ENCODE assay signal across 10 cellular contexts in genomic region chr9:31394040-31394473, GRCh38.
DNase-seq lines count a peak whose midpoint lies in the region; ATAC-seq and TF ChIP-seq lines count a peak whose summit lies in the region.
"Had no signal": no experiment of that assay in that cellular context is flagged by ENCODE, and none has a peak within 500 bp of the region (broad histone marks: within the 10 kb centered on the region; RNA-seq: fewer than 3 reads in every experiment).

No MANE protein-coding gene starts in this region.

- TF ChIP-seq POLR2A in testis (IDR thresholded peaks at IDR 0.05): no peak

- H3K79me1 ChIP-seq in mesenchymal stem cell (replicated peaks; ENCODE audit: low read length, poor library complexity, severe bottlenecking): no peaks in the 10 kb centered on the region

- no peaks in the 10 kb centered on the region for H3K36me3 Mint-ChIP-seq in effector memory CD8-positive, alpha-beta T cell (ENCODE audit: insufficient read depth)
- H3K36me3 Mint-ChIP-seq: activated naive CD4-positive, alpha-beta T cell treated with anti-CD3 and anti-CD28 coated beads, Interleukin-2, amount 50 U/mL, for 24 hours had no signal

- H4K8ac ChIP-seq in mesenchymal stem cell (ENCODE audit: low read length): no peak overlapping the region

- H3K4me2 ChIP-seq in OCI-LY3 (ENCODE audit: low read length) (peak overlapping the region; percentile 48), mesenchymal stem cell (ENCODE audit: low read length, poor library complexity, severe bottlenecking) (no peak overlapping the region)

- H3K27ac ChIP-seq in OCI-LY3 (ENCODE audit: low read length) (peak overlapping the region; percentile 80), mesenchymal stem cell (ENCODE audit: low read length, poor library complexity, severe bottlenecking) (no peak overlapping the region), testis (no peak overlapping the region)

- no peak overlapping the region for H2BK120ac ChIP-seq in mesenchymal stem cell (ENCODE audit: low read depth, low read length)

- H3K9ac ChIP-seq in OCI-LY3 (ENCODE audit: low read length) (peak overlapping the region; percentile 22), mesenchymal stem cell (ENCODE audit: low read length) (no peak overlapping the region)

- peaks cover 54% of the 10 kb centered on the region for H3K4me1 ChIP-seq in OCI-LY3 (ENCODE audit: low read length)
- H3K4me1 ChIP-seq in mesenchymal stem cell (ENCODE audit: control insufficient read depth, insufficient read depth, low read depth, low read length): no peaks in the 10 kb centered on the region
- no peaks in the 10 kb centered on the region for H3K4me1 ChIP-seq in testis

- H3K9me3 Mint-ChIP-seq in effector memory CD8-positive, alpha-beta T cell: no peaks in the 10 kb centered on the region

- no peak overlapping the region for H3K4ac ChIP-seq in mesenchymal stem cell (ENCODE audit: low read depth in 1 of 2, low read length in 2 of 2)

- H2BK12ac ChIP-seq in mesenchymal stem cell (ENCODE audit: low read length in 2 of 2): no peak overlapping the region

- H2AFZ ChIP-seq in OCI-LY3 (ENCODE audit: low read depth, low read length): no peak overlapping the region
- H2AFZ ChIP-seq in mesenchymal stem cell (ENCODE audit: low read depth, low read length): no peak overlapping the region

- H3K79me2 ChIP-seq in OCI-LY3 (ENCODE audit: low read length): no peaks in the 10 kb centered on the region

- H3K4me3 Mint-ChIP-seq in effector memory CD8-positive, alpha-beta T cell: no peak overlapping the region
- H3K4me3 Mint-ChIP-seq: activated naive CD4-positive, alpha-beta T cell treated with anti-CD3 and anti-CD28 coated beads, Interleukin-2, amount 50 U/mL, for 24 hours had no signal

- H3K18ac ChIP-seq in mesenchymal stem cell (ENCODE audit: low read depth in 1 of 2, low read length in 2 of 2): no peak overlapping the region

- TF ChIP-seq CTCF in OCI-LY3 (IDR thresholded peaks at IDR 0.05; ENCODE audit: low read depth, low read length): no peak
- no peak for TF ChIP-seq CTCF in testis (IDR thresholded peaks at IDR 0.05)

- no peak overlapping the region for H3K27ac Mint-ChIP-seq in effector memory CD8-positive, alpha-beta T cell
- H3K27ac Mint-ChIP-seq: activated naive CD4-positive, alpha-beta T cell treated with anti-CD3 and anti-CD28 coated beads, Interleukin-2, amount 50 U/mL, for 24 hours had no signal

- ATAC-seq in GM18909 (IDR thresholded peaks at IDR 0.05; ENCODE audit: poor library complexity, unreplicated experiment) (peak; percentile 65), HG03135 (IDR thresholded peaks at IDR 0.05; ENCODE audit: unreplicated experiment) (peak; percentile 64), HG03159 (IDR thresholded peaks at IDR 0.05; ENCODE audit: unreplicated experiment) (no peak)
- no peak for ATAC-seq in effector memory CD8-positive, alpha-beta T cell (replicated peaks)

- H3K14ac ChIP-seq in mesenchymal stem cell (ENCODE audit: low read length in 2 of 2): no peak overlapping the region

- no peak overlapping the region for H2BK15ac ChIP-seq in mesenchymal stem cell (ENCODE audit: low read depth, poor library complexity, severe bottlenecking)

- DNase-seq in mesenchymal stem cell (peak; percentile 50), NCI-H510A (lab: John Stamatoyannopoulos, UW) (no peak), testis (no peak)
- DNase-seq in effector memory CD8-positive, alpha-beta T cell: no peak
- DNase-seq: occipital lobe had no signal

- no peaks in the 10 kb centered on the region for H4K20me1 ChIP-seq in OCI-LY3 (ENCODE audit: insufficient read depth, low read length)

- H3K4me1 Mint-ChIP-seq in effector memory CD8-positive, alpha-beta T cell (ENCODE audit: low read depth in 2 of 2): peaks cover 3 to 16% of the 10 kb centered on the region in 2 donors

- H2BK5ac ChIP-seq in mesenchymal stem cell (ENCODE audit: low read depth, low read length, poor library complexity, severe bottlenecking): no peak overlapping the region

- H3K23ac ChIP-seq in mesenchymal stem cell (ENCODE audit: low read length in 2 of 2): no peak overlapping the region

- no peak overlapping the region for H4K91ac ChIP-seq in mesenchymal stem cell (ENCODE audit: low read length)

- H2AK5ac ChIP-seq in mesenchymal stem cell (ENCODE audit: low read length, severe bottlenecking): no peak overlapping the region

- no peaks in the 10 kb centered on the region for H3K9me3 ChIP-seq in OCI-LY3 (ENCODE audit: insufficient read depth, low read length)
- H3K9me3 ChIP-seq in mesenchymal stem cell (ENCODE audit: control insufficient read depth, low read length): no peaks in the 10 kb centered on the region
- H3K9me3 ChIP-seq in testis: no peaks in the 10 kb centered on the region

- H3K36me3 ChIP-seq in OCI-LY3 (replicated peaks; ENCODE audit: low read depth, low read length) (no peaks in the 10 kb centered on the region), mesenchymal stem cell (ENCODE audit: control insufficient read depth in 1 of 2, insufficient read depth in 2 of 2, low read depth in 1 of 2, low read length in 2 of 2) (no peaks in the 10 kb centered on the region), testis (ENCODE audit: low read depth, missing control alignments) (no peaks in the 10 kb centered on the region)

- WGBS in mesenchymal stem cell: no CpG with 5 or more reads among the region's 2 CpGs
- WGBS in testis, 2 donors: 25 to 36% methylated on average over 2 of the region's 2 CpGs

- H3K27me3 Mint-ChIP-seq in effector memory CD8-positive, alpha-beta T cell: no peaks in the 10 kb centered on the region
- H3K27me3 Mint-ChIP-seq: activated naive CD4-positive, alpha-beta T cell treated with anti-CD3 and anti-CD28 coated beads, Interleukin-2, amount 50 U/mL, for 24 hours had no signal

- H3K27me3 ChIP-seq in OCI-LY3 (ENCODE audit: low read depth, low read length) (no peaks in the 10 kb centered on the region), mesenchymal stem cell (ENCODE audit: control insufficient read depth in 1 of 2, insufficient read depth in 1 of 2, low read length in 2 of 2) (no peaks in the 10 kb centered on the region), testis (no peaks in the 10 kb centered on the region)

- intact Hi-C loops in testis (cut with DNase I; ENCODE audit: low total_unique reads): no loop called here

- H3K4me3 ChIP-seq in OCI-LY3 (ENCODE audit: low read length) (peak overlapping the region; percentile 6; the same call in 1 of the 2 replicates), mesenchymal stem cell (ENCODE audit: insufficient read depth in 1 of 2, low read depth in 1 of 2, low read length in 2 of 2) (no peak overlapping the region), testis (no peak overlapping the region)

Comparison
In these comparisons a context has a peak if more than half of its experiments do, and no peak if none do; other contexts are left out.
1. ATAC-seq: peak in GM18909 (single experiment) and HG03135 (single experiment); none in effector memory CD8-positive, alpha-beta T cell (single experiment) and HG03159 (single experiment).